Comparison of ENCODE assay signal across 16 cellular contexts in genomic region chr22:17931400-17931825, GRCh38.
DNase-seq lines count a peak whose midpoint lies in the region; ATAC-seq, FAIRE-seq and TF ChIP-seq lines count a peak whose summit lies in the region.
"Had no signal": no experiment of that assay in that cellular context is flagged by ENCODE, and none has a peak within 500 bp of the region (broad histone marks: within the 10 kb centered on the region; RNA-seq: fewer than 3 reads in every experiment).

No MANE protein-coding gene starts in this region.

- H4K20me1 ChIP-seq in HepG2 (ENCODE audit: insufficient read depth, low read length) = peaks cover 4% of the 10 kb centered on the region; the same call in 1 of the 2 replicates

- H3K9me3 ChIP-seq in HepG2 (ENCODE audit: low read length) = no peaks in the 10 kb centered on the region
- no peaks in the 10 kb centered on the region for H3K9me3 ChIP-seq in transverse colon
- H3K9me3 ChIP-seq: SJSA1 had no signal

- no peak for TF ChIP-seq EP300 in HepG2 (IDR thresholded peaks at IDR 0.05; ENCODE audit: low read depth in 2 of 2, low read length in 2 of 2)
- no peak for TF ChIP-seq EP300 in HepG2 (CRISPR knock-in tag; IDR thresholded peaks at IDR 0.05; ENCODE audit: borderline replicate concordance)
- no peak for TF ChIP-seq EP300 in transverse colon (IDR thresholded peaks at IDR 0.05; ENCODE audit: low read depth)

- TF ChIP-seq CTCF in HepG2 (CRISPR knock-in tag; IDR thresholded peaks at IDR 0.05) (no peak), transverse colon (IDR thresholded peaks at IDR 0.05) (no peak)

- H3K27ac ChIP-seq in HepG2 (ENCODE audit: extremely low read length, insufficient read depth, low read length) (peak overlapping the region; percentile 65), transverse colon (peak overlapping the region in 1 of 4 donors; percentile 21)
- H3K27ac ChIP-seq: 22Rv1, SJSA1 had no signal

- H3K4me1 ChIP-seq in HepG2 (ENCODE audit: insufficient read depth, low read length) (peaks cover 27% of the 10 kb centered on the region), transverse colon (peaks cover 6 to 12% (median 11%) of the 10 kb centered on the region in 4 donors)
- H3K4me1 ChIP-seq: SJSA1 had no signal

- no peak for TF ChIP-seq RAD21 in HepG2 (CRISPR knock-in tag; IDR thresholded peaks at IDR 0.05)

- BruUV-seq in HepG2 (replicated peaks; lab: Mats Ljungman, UMichigan) = no TSS peak

- no peak overlapping the region for H3K4me3 ChIP-seq in HepG2 (replicated peaks in 1 of 3; ENCODE audit: insufficient read depth in 1 of 3, low read depth in 2 of 3, low read length in 3 of 3)
- no peak overlapping the region for H3K4me3 ChIP-seq in transverse colon
- H3K4me3 ChIP-seq: SJSA1 had no signal

- H3K27me3 ChIP-seq in HepG2 (ENCODE audit: control insufficient read depth in 1 of 2, insufficient read depth in 2 of 2, low read length in 2 of 2) (no peaks in the 10 kb centered on the region), transverse colon (no peaks in the 10 kb centered on the region)
- H3K27me3 ChIP-seq: SJSA1 had no signal

- in situ Hi-C loops in HepG2 (cut with HindIII; ENCODE audit: extremely low pct_ligation_motif_present, low pct_unique_long_range_greater_than_20kb) = no loop called here
- in situ Hi-C loops in transverse colon (cut with MboI; ENCODE audit: low pct_ligation_motif_present in 1 of 4, low pct_unique_long_range_greater_than_20kb in 1 of 4, low sequenced_read_pairs in 3 of 4) = no loop called here

- no peak overlapping the region for H3K9ac ChIP-seq in HepG2 (ENCODE audit: insufficient read depth, low read depth, low read length)

- WGBS in HepG2 (ENCODE audit: low lambda C conversion rate) = 22% methylated on average over 1 of the region's 3 CpGs
- 51% methylated on average over 3 of the region's 3 CpGs; no CpG with 5 or more reads in 1 of the 2 donors for WGBS in transverse colon (ENCODE audit: low coverage in 1 of 2), 2 donors

- no peaks in the 10 kb centered on the region for H3K36me3 ChIP-seq in HepG2 (replicated peaks in 1 of 2; ENCODE audit: control insufficient read depth in 1 of 2, insufficient read depth in 2 of 2, low read length in 2 of 2)
- no peaks in the 10 kb centered on the region for H3K36me3 ChIP-seq in transverse colon
- H3K36me3 ChIP-seq: SJSA1 had no signal

- ATAC-seq in HepG2 = peak; percentile 32
- ATAC-seq in HG02571 (IDR thresholded peaks at IDR 0.05; ENCODE audit: unreplicated experiment) = no peak
- ATAC-seq: naive thymus-derived CD4-positive, alpha-beta T cell had no signal

- no peak for FAIRE-seq in HepG2 (lab: Jason Lieb, UNC)

- no peak for TF ChIP-seq POLR2A in HepG2 (IDR thresholded peaks at IDR 0.05; ENCODE audit: insufficient read depth in 1 of 2, low read depth in 2 of 2, low read length in 2 of 2)
- TF ChIP-seq POLR2A in transverse colon (IDR thresholded peaks at IDR 0.05) = no peak

- peaks cover 29% of the 10 kb centered on the region for H3K79me2 ChIP-seq in HepG2 (ENCODE audit: insufficient read depth, low read length)

- intact Hi-C loops in HepG2 (cut with micrococcal nuclease; ENCODE audit: unreplicated experiment) (loop anchor here (5.0 kb wide), 1 partner anchor 71 kb away; no protein-coding TSS in a partner anchor), transverse colon (cut with DNase I; ENCODE audit: low total_unique reads) (no loop called here)

- CTCF ChIA-PET in HepG2 (lab: Yijun Ruan, JAX; ENCODE audit: low intra/inter-chr PET ratio, low total read pairs) = no interaction called here

- POLR2A ChIA-PET in HepG2 (lab: Yijun Ruan, JAX) = interaction anchor here (1.5 to 2.2 kb wide), 2 partner anchors 10 to 146 kb away, joined by 4 to 9 read pairs; partner anchors contain the start of gene PEX26

- H3K4me2 ChIP-seq in HepG2 (ENCODE audit: low read depth, low read length) = no peak overlapping the region

- no peak overlapping the region for H2AFZ ChIP-seq in HepG2 (ENCODE audit: low read length)

- peak; percentile 53 for DNase-seq in DMS 273 (lab: John Stamatoyannopoulos, UW; ENCODE audit: unreplicated experiment)
- DNase-seq in DMS 273 treated with DMSO at 0.1 percent for 48 hours (lab: John Stamatoyannopoulos, UW) = no peak
- DNase-seq in cerebellar cortex (ENCODE audit: low spot score) = peak; percentile 97
- no peak for DNase-seq in HepG2 (ENCODE audit: low spot score)
- DNase-seq in transverse colon = peak; percentile 50
- DNase-seq in NCI-H1694 treated with DMSO at 0.1 percent for 48 hours (lab: John Stamatoyannopoulos, UW) = no peak
- DNase-seq in NCI-H2171 (lab: John Stamatoyannopoulos, UW) = no peak
- DNase-seq: activated CD4-positive, CD25-positive, alpha-beta regulatory T cell; activated naive CD8-positive, alpha-beta T cell treated with anti-CD3 and anti-CD28 coated beads, Interleukin-2, amount 10 ng/mL, durations not matched to agents 7 days and 5 days; cortex of kidney; naive thymus-derived CD4-positive, alpha-beta T cell; NCI-H1092 treated with DMSO at 0.1 percent for 48 hours; NCI-H748 treated with DMSO at 0.1 percent for 48 hours had no signal

TF ChIP-seq in HepG2, 621 proteins besides CTCF, POLR2A, EP300 and RAD21:
- TF ChIP-seq RXRB (CRISPR knock-in tag; IDR thresholded peaks at IDR 0.05; ENCODE audit: borderline replicate concordance) (no peak), DBP (CRISPR knock-in tag; IDR thresholded peaks at IDR 0.05; ENCODE audit: not compliant biosample characterization) (no peak), SKIL (CRISPR knock-in tag; IDR thresholded peaks at IDR 0.05; ENCODE audit: borderline replicate concordance) (no peak), FOSL2 (CRISPR knock-in tag; IDR thresholded peaks at IDR 0.05) (peak; percentile 27; the same call in 1 of the 2 replicates), BATF2 (CRISPR knock-in tag; IDR thresholded peaks at IDR 0.05) (no peak), YEATS4 (CRISPR knock-in tag; IDR thresholded peaks at IDR 0.05; ENCODE audit: borderline replicate concordance) (no peak), ZBTB26 (CRISPR knock-in tag; IDR thresholded peaks at IDR 0.05; ENCODE audit: borderline replicate concordance) (no peak), FOXA3 (CRISPR knock-in tag; IDR thresholded peaks at IDR 0.05) (no peak), ATRX (CRISPR knock-in tag; IDR thresholded peaks at IDR 0.05; ENCODE audit: borderline replicate concordance) (no peak)

Comparison
In these comparisons a context has a peak if more than half of its experiments do, and no peak if none do; other contexts are left out.
1. DNase-seq: peak in DMS 273 (single experiment), cerebellar cortex (single experiment) and transverse colon (single experiment); none in DMS 273 treated with DMSO at 0.1 percent for 48 hours (single experiment), HepG2 (single experiment), NCI-H1694 treated with DMSO at 0.1 percent for 48 hours (single experiment) and NCI-H2171 (single experiment).